Comparison of ENCODE assay signal across 8 cellular contexts in the genomic region with DNA sequence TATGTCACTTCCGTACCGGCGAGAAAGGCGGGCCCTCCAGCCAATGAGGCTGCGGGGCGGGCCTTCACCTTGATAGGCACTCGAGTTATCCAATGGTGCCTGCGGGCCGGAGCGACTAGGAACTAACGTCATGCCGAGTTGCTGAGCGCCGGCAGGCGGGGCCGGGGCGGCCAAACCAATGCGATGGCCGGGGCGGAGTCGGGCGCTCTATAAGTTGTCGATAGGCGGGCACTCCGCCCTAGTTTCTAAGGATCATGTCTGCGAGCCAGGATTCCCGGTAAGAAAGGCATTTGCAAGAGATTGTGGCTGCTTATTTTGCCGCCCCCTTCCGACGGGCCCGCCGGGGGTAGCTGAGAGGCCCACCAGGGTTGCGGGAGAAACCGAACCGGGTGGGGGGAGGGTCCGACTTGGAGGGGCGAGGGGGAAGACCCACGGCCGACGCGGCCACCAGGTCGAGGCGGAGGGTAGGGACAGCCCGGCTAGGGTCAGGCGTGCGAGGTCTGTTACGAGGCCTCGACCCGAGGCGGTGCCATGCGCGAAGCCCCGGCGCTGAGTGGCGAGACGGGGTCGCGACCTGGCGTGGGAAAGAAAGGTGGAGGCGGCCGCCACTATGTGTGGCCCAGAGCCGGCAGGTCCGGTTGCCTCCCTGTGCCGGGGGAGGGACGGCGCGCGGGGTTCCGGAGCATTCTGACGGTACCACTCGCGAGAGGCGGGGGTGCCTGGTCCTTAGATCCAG. TPM values are rescaled to one million over a fixed set of nuclear protein-coding genes. Genes with fewer than 3 reads are reported as not detected.
DNase-seq lines count a peak whose midpoint lies in the region; ATAC-seq and TF ChIP-seq lines count a peak whose summit lies in the region.

No MANE protein-coding gene starts in this region.

- DNase-seq in Caco-2: peak; percentile 96
- DNase-seq in KBM-7: peak; percentile 100
- peak in 2 of 3 donors; percentile 71 to 100 for DNase-seq in Peyer's patch
- DNase-seq in activated T-cell treated with anti-CD3 and anti-CD28 coated beads, Interleukin-2, amount 50 U/mL, for 48 hours: peak; percentile 100

- peak overlapping the region; percentile 92 for H3K4me3 Mint-ChIP-seq in Caco-2 (ENCODE audit: unreplicated experiment)
- H3K4me3 Mint-ChIP-seq in stimulated activated memory B cell treated with anti-CD40 and anti-IgM and Interleukin-4, amounts not matched to agents 10 μg/mL and 1 μg/mL and 100 μg/mL, for 72 hours: peak overlapping the region; percentile 93

- in situ Hi-C loops in KBM-7 (cut with MboI; ENCODE audit: low pct_unique_long_range_greater_than_20kb, low sequenced_read_pairs): no loop called here

- peak; percentile 82 for ATAC-seq in GM21528 (IDR thresholded peaks at IDR 0.05; ENCODE audit: low FRiP score, unreplicated experiment)
- peak; percentile 97 for ATAC-seq in stimulated activated memory B cell treated with anti-CD40 and anti-IgM and Interleukin-4, amounts not matched to agents 10 μg/mL and 1 μg/mL and 100 μg/mL, for 72 hours

- TF ChIP-seq CTCF in Caco-2 (IDR thresholded peaks at IDR 0.05; ENCODE audit: insufficient read depth in 1 of 2, low read depth in 1 of 2, low read length in 1 of 2, severe bottlenecking in 1 of 2, unreplicated experiment in 1 of 2) (no peak), Peyer's patch (IDR thresholded peaks at IDR 0.05) (peak in 3 of 6 experiments; percentile 6 to 20 (median 12))

- POLR2A ChIA-PET in Caco-2 (lab: Charles Lee): interaction anchor here (0.5 to 1.7 kb wide), 7 partner anchors 11 to 343 kb away, joined by 3 to 13 read pairs (median 5); a partner anchor contains a TSS

- peaks cover 57% of the 10 kb centered on the region for H3K36me3 Mint-ChIP-seq in Caco-2 (ENCODE audit: insufficient read depth, unreplicated experiment)
- peaks cover 75% of the 10 kb centered on the region for H3K36me3 Mint-ChIP-seq in stimulated activated memory B cell treated with anti-CD40 and anti-IgM and Interleukin-4, amounts not matched to agents 10 μg/mL and 1 μg/mL and 100 μg/mL, for 72 hours

- H3K9ac ChIP-seq in muscle layer of colon (ENCODE audit: low read length): peak overlapping the region; percentile 98

- TSS peak; percentile 9 for BruUV-seq in Caco-2 (replicated peaks; lab: Mats Ljungman, UMichigan)

- H3K27me3 Mint-ChIP-seq in Caco-2 (ENCODE audit: insufficient read depth, unreplicated experiment): no peaks in the 10 kb centered on the region
- no peaks in the 10 kb centered on the region for H3K27me3 Mint-ChIP-seq in stimulated activated memory B cell treated with anti-CD40 and anti-IgM and Interleukin-4, amounts not matched to agents 10 μg/mL and 1 μg/mL and 100 μg/mL, for 72 hours

- H3K36me3 ChIP-seq in Caco-2 (ENCODE audit: control insufficient read depth, insufficient read depth, low read length) (no peaks in the 10 kb centered on the region; the same call in 1 of the 2 replicates), Peyer's patch (peaks cover 0 to 62% (median 0%) of the 10 kb centered on the region in 3 donors), esophagus (ENCODE audit: control insufficient read depth in 2 of 2, insufficient read depth in 2 of 2, low read length in 1 of 2) (peaks cover 22 to 40% of the 10 kb centered on the region in 2 donors), muscle layer of colon (ENCODE audit: insufficient read depth, low read length) (peaks cover 58% of the 10 kb centered on the region)

- peak overlapping the region; percentile 99 to 100 (median 100) for H3K27ac ChIP-seq in Peyer's patch
- H3K27ac ChIP-seq in esophagus (ENCODE audit: low read depth in 2 of 2, low read length in 1 of 2): peak overlapping the region; percentile 97 to 98
- H3K27ac ChIP-seq in muscle layer of colon (ENCODE audit: low read depth, low read length): peak overlapping the region; percentile 88

- H3K27me3 ChIP-seq in Caco-2 (replicated peaks; ENCODE audit: control insufficient read depth, insufficient read depth, low read length): no peaks in the 10 kb centered on the region
- H3K27me3 ChIP-seq in Peyer's patch: no peaks in the 10 kb centered on the region
- no peaks in the 10 kb centered on the region for H3K27me3 ChIP-seq in esophagus (ENCODE audit: control insufficient read depth in 1 of 2, insufficient read depth in 2 of 2, low read length in 2 of 2)
- H3K27me3 ChIP-seq in muscle layer of colon (ENCODE audit: control insufficient read depth in 1 of 2, insufficient read depth in 2 of 2, low read length in 2 of 2): no peaks in the 10 kb centered on the region

- H3K4me1 Mint-ChIP-seq in Caco-2 (ENCODE audit: low read depth, unreplicated experiment): peaks cover 1% of the 10 kb centered on the region
- H3K4me1 Mint-ChIP-seq in stimulated activated memory B cell treated with anti-CD40 and anti-IgM and Interleukin-4, amounts not matched to agents 10 μg/mL and 1 μg/mL and 100 μg/mL, for 72 hours: peaks cover 55% of the 10 kb centered on the region

- WGBS in esophagus, 2 donors: 0 to 1% methylated on average over 72 to 73 of the region's 73 CpGs

- no peaks in the 10 kb centered on the region for H3K9me3 ChIP-seq in Caco-2
- no peaks in the 10 kb centered on the region for H3K9me3 ChIP-seq in Peyer's patch
- H3K9me3 ChIP-seq in esophagus (ENCODE audit: control insufficient read depth in 2 of 2, insufficient read depth in 1 of 2, low read depth in 1 of 2, low read length in 1 of 2): no peaks in the 10 kb centered on the region
- H3K9me3 ChIP-seq in muscle layer of colon (ENCODE audit: low read length): no peaks in the 10 kb centered on the region

- peak; percentile 99 for TF ChIP-seq POLR2A in Peyer's patch (IDR thresholded peaks at IDR 0.05)

- intact Hi-C loops in Caco-2 (cut with micrococcal nuclease; ENCODE audit: unreplicated experiment): loop anchor here (2.0 to 5.0 kb wide), 2 partner anchors 42 to 90 kb away; a partner anchor contains a TSS

- H3K4me1 ChIP-seq in Caco-2 (peaks cover 12% of the 10 kb centered on the region), Peyer's patch (peaks cover 2 to 51% (median 13%) of the 10 kb centered on the region in 4 donors), esophagus (ENCODE audit: control insufficient read depth in 2 of 2, insufficient read depth in 2 of 2, low read length in 1 of 2) (peaks cover 0 to 7% of the 10 kb centered on the region in 2 donors), muscle layer of colon (ENCODE audit: insufficient read depth, low read length) (peaks cover 25% of the 10 kb centered on the region)

- peak overlapping the region; percentile 99 for H3K27ac Mint-ChIP-seq in Caco-2 (ENCODE audit: unreplicated experiment)
- H3K27ac Mint-ChIP-seq in stimulated activated memory B cell treated with anti-CD40 and anti-IgM and Interleukin-4, amounts not matched to agents 10 μg/mL and 1 μg/mL and 100 μg/mL, for 72 hours: peak overlapping the region; percentile 99

- CTCF ChIA-PET in Caco-2 (lab: Charles Lee): no interaction called here

- H3K9me3 Mint-ChIP-seq in Caco-2 (ENCODE audit: unreplicated experiment): no peaks in the 10 kb centered on the region
- H3K9me3 Mint-ChIP-seq in stimulated activated memory B cell treated with anti-CD40 and anti-IgM and Interleukin-4, amounts not matched to agents 10 μg/mL and 1 μg/mL and 100 μg/mL, for 72 hours: no peaks in the 10 kb centered on the region

- H3K4me3 ChIP-seq in Caco-2 (ENCODE audit: low read depth, low read length): peak overlapping the region; percentile 98
- peak overlapping the region; percentile 93 to 100 (median 98) for H3K4me3 ChIP-seq in Peyer's patch
- peak overlapping the region; percentile 97 to 99 for H3K4me3 ChIP-seq in esophagus (ENCODE audit: low read depth in 1 of 2, low read length in 2 of 2)
- H3K4me3 ChIP-seq in muscle layer of colon (ENCODE audit: low read depth in 1 of 2, low read length in 2 of 2): peak overlapping the region; percentile 83 to 85

RNA-seq across cellular contexts. Expression of a gene that starts 6.7 kb away (rescaled TPM):
- 1.1 and 1.6 TPM in 2 replicates for total RNA-seq in Caco-2 (2022)
- total RNA-seq in Peyer's patch: 100 to 1,000 TPM in 3 of 4 donors, 10 to 100 TPM in 1; 42.1 to 149 (median 124) TPM
- 10 to 100 TPM; 30.5 to 62.4 TPM for polyA plus RNA-seq in esophagus

RNA-seq across cellular contexts. Expression of a gene that starts 10.9 kb away (rescaled TPM):
- total RNA-seq in Caco-2 (2022): 44.2 and 49.7 TPM in 2 replicates
- 100 to 1,000 TPM in 3 of 4 donors, 10 to 100 TPM in 1; 37.1 to 236 (median 125) TPM for total RNA-seq in Peyer's patch
- 10 to 100 TPM; 56.9 to 60.0 TPM for polyA plus RNA-seq in esophagus

RNA-seq across cellular contexts. Expression of a gene that starts 11.0 kb away (rescaled TPM):
- total RNA-seq in Caco-2 (2022) (29.2 and 30.2 TPM in 2 replicates), Peyer's patch (10 to 100 TPM; 31.4 to 47.7 (median 43.7) TPM)
- 10 to 100 TPM; 21.6 to 33.6 TPM for polyA plus RNA-seq in esophagus

RNA-seq across cellular contexts. Expression of a gene that starts 14.2 kb away (rescaled TPM):
- 0.20 TPM in 1 of 2 replicates, not detected in the other for total RNA-seq in Caco-2 (2022)
- 10 to 100 TPM in 3 of 4 donors, 1 to 10 TPM in 1; 5.0 to 54.4 (median 38.7) TPM for total RNA-seq in Peyer's patch
- polyA plus RNA-seq in esophagus: 1 to 10 TPM; 5.4 to 5.6 TPM

RNA-seq across cellular contexts. Expression of a gene that starts 17.1 kb away (rescaled TPM):
- total RNA-seq in Caco-2 (2022) (0.53 TPM in 1 of 2 replicates, not detected in the other), Peyer's patch (1 to 10 TPM in 3 of 4 donors, not detected in 1; 1.9 to 2.7 (median 2.4) TPM)
- 10 to 100 TPM; 73.3 to 94.3 TPM for polyA plus RNA-seq in esophagus

Comparison
In these comparisons a context has a peak if more than half of its experiments do, and no peak if none do; other contexts are left out.
1. Peak in every context shown above with its lines: DNase-seq, ATAC-seq, H3K4me3 ChIP-seq and H3K27ac ChIP-seq.
2. RNA of a gene that starts 6.7 kb away (total RNA-seq): 42.1 to 149 TPM in Peyer's patch; 1.1 to 1.6 TPM in Caco-2; every median in the first group is over 10 times any median in the second.